28 cellular contexts compared by ENCODE assay signal in genomic region chr10:14843327-14843988, GRCh38.
"Had no signal": no experiment of that assay in that cellular context is flagged by ENCODE, and none has a peak within 500 bp of the region (broad histone marks: within the 10 kb centered on the region; RNA-seq: fewer than 3 reads in every experiment).

No MANE protein-coding gene starts in this region.

- H3K9me3 ChIP-seq: adrenal gland, MG63 had no signal

- FAIRE-seq: TTC549 had no signal

- H3K27ac ChIP-seq: adrenal gland, KMS-11, VCaP had no signal

- H3K4me3 ChIP-seq: adrenal gland, MG63 had no signal

- ATAC-seq: activated CD4-positive, alpha-beta T cell treated with anti-CD3 and anti-CD28 coated beads for 36 hours; activated T-cell treated with anti-CD3 and anti-CD28 coated beads, Interleukin-2, amount 50 U/mL, for 72 hours; Panc1 had no signal

- DNase-seq: activated CD4-positive, alpha-beta memory T cell treated with anti-CD3 and anti-CD28 coated beads, Interleukin-2, amount 10 ng/mL, durations not matched to agents 7 days and 5 days; activated CD4-positive, alpha-beta T cell treated with anti-CD3 and anti-CD28 coated beads for 36 hours; activated CD4-positive, alpha-beta T cell treated with anti-CD3 and anti-CD28 coated beads, Interleukin-2, amount 50 U/mL, for 1 hour; activated CD8-positive, alpha-beta memory T cell treated with anti-CD3 and anti-CD28 coated beads, Interleukin-2, amount 50 U/mL, for 4 hours; activated naive CD4-positive, alpha-beta T cell treated with anti-CD3 and anti-CD28 coated beads, Interleukin-2, amount 50 U/mL, for 16 hours; activated naive CD8-positive, alpha-beta T cell treated with anti-CD3 and anti-CD28 coated beads, Interleukin-2, amount 10 ng/mL, durations not matched to agents 7 days and 5 days; activated T-cell treated with anti-CD3 and anti-CD28 coated beads, Interleukin-2, amount 50 U/mL, for 72 hours; adrenal gland; anterior cingulate cortex; MG63; MV-4-11; NCI-H1092 treated with DMSO at 0.1 percent for 48 hours; NCI-H1417 treated with DMSO at 0.1 percent for 48 hours; NCI-H1694; NCI-H2029; NCI-H2107; NCI-H2171 treated with DMSO at 0.1 percent for 48 hours; NCI-H226; NCI-H526; NCI-H82; OCI-M1; SHP77 treated with DMSO at 0.1 percent for 48 hours; T-helper 2 cell; T1000 had no signal

- H3K27me3 ChIP-seq: adrenal gland, MG63 had no signal
